ENCODE assay signal across 11 cellular contexts in the genomic region with DNA sequence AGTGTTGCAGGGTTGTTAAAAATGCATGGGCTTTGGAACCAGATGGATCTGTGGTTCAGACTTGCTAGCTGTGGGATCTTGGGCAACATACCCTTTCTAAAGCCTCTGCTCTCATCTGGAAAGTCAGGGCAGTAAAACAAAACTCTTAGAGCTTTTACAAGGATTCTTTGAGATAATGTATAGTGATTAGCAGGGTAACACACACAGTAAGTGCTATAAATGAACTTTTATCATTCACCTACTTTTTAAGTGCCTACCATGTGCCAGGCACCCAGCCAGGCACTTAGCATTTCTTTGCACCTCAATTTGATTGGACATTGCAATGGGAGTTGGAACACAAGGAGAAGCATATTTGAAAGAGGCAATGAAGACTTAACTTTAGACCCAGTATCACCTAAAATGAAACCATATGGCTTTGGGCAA.
DNase-seq lines count a peak whose midpoint lies in the region; ATAC-seq and TF ChIP-seq lines count a peak whose summit lies in the region.
"Had no signal": no experiment of that assay in that cellular context is flagged by ENCODE, and none has a peak within 500 bp of the region (broad histone marks: within the 10 kb centered on the region; RNA-seq: fewer than 3 reads in every experiment).

No MANE protein-coding gene starts in this region.

- H3K4me1 ChIP-seq in SJCRH30 (peaks cover 31% of the 10 kb centered on the region), muscle layer of duodenum (ENCODE audit: control insufficient read depth in 1 of 2, insufficient read depth in 2 of 2, low read length in 2 of 2) (peaks cover 0 to 3% of the 10 kb centered on the region in 2 donors), tibial nerve (peaks cover 3 to 32% (median 13%) of the 10 kb centered on the region in 4 donors)

- no peak for DNase-seq in SJCRH30
- DNase-seq in fibroblast of gingiva (ENCODE audit: low read depth): peak; percentile 67
- no peak for DNase-seq in tibial nerve (ENCODE audit: low spot score in 2 of 2)
- DNase-seq in KG1 (lab: John Stamatoyannopoulos, UW): no peak
- no peak for DNase-seq in DMS153 treated with DMSO at 0.1 percent for 48 hours (lab: John Stamatoyannopoulos, UW; ENCODE audit: unreplicated experiment)
- DNase-seq: CD8-positive, alpha-beta memory T cell; effector CD8-positive, alpha-beta T cell; GDM1 had no signal

- TF ChIP-seq CTCF in tibial nerve (IDR thresholded peaks at IDR 0.05): no peak

- H3K9me3 ChIP-seq in SJCRH30 (replicated peaks): no peaks in the 10 kb centered on the region
- H3K9me3 ChIP-seq in muscle layer of duodenum (ENCODE audit: control insufficient read depth in 1 of 2, low read length in 2 of 2): no peaks in the 10 kb centered on the region
- H3K9me3 ChIP-seq in tibial nerve: no peaks in the 10 kb centered on the region

- peak overlapping the region; percentile 94 for H3K27ac ChIP-seq in SJCRH30
- peak overlapping the region; percentile 86 for H3K27ac ChIP-seq in muscle layer of duodenum (ENCODE audit: low read length)
- peak overlapping the region; percentile 51 to 82 (median 72) for H3K27ac ChIP-seq in tibial nerve

- no peaks in the 10 kb centered on the region for H3K27me3 ChIP-seq in SJCRH30
- H3K27me3 ChIP-seq in muscle layer of duodenum (ENCODE audit: low read depth, low read length): no peaks in the 10 kb centered on the region
- no peaks in the 10 kb centered on the region for H3K27me3 ChIP-seq in tibial nerve

- H3K4me3 ChIP-seq in SJCRH30 (peak overlapping the region; percentile 38), muscle layer of duodenum (ENCODE audit: low read depth in 1 of 2, low read length in 2 of 2) (peak overlapping the region in 1 of 2 donors; percentile 1), tibial nerve (no peak overlapping the region)

- no peak for TF ChIP-seq EP300 in tibial nerve (IDR thresholded peaks at IDR 0.05)

- H3K36me3 ChIP-seq in SJCRH30 (no peaks in the 10 kb centered on the region), muscle layer of duodenum (ENCODE audit: control insufficient read depth in 1 of 2, insufficient read depth in 2 of 2, low read length in 2 of 2) (peaks cover 0 to 14% of the 10 kb centered on the region in 2 donors), tibial nerve (no peaks in the 10 kb centered on the region)

- no peak for TF ChIP-seq POLR2A in tibial nerve (IDR thresholded peaks at IDR 0.05)

- ATAC-seq in GM18511 (IDR thresholded peaks at IDR 0.05; ENCODE audit: unreplicated experiment) (no peak), GM21360 (IDR thresholded peaks at IDR 0.05; ENCODE audit: unreplicated experiment) (no peak)
